18 cellular contexts compared by ENCODE assay signal in genomic region chr3:158101330-158102218, GRCh38. TPM values are rescaled to one million over a fixed set of nuclear protein-coding genes. Genes with fewer than 3 reads are reported as not detected.
A peak's percentile ranks its signal among the peaks of the same experiment; 100 is the strongest.
DNase-seq lines count a peak whose midpoint lies in the region; FAIRE-seq and TF ChIP-seq lines count a peak whose summit lies in the region.
"Had no signal": no experiment of that assay in that cellular context is flagged by ENCODE, and none has a peak within 500 bp of the region (broad histone marks: within the 10 kb centered on the region; RNA-seq: fewer than 3 reads in every experiment).

No MANE protein-coding gene starts in this region.

- TF ChIP-seq EP300 in H1 (IDR thresholded peaks at IDR 0.05; ENCODE audit: borderline replicate concordance in 1 of 2, low read depth in 2 of 2, low read length in 2 of 2) = no peak

- H3K4me3 ChIP-seq in HFF-Myc (replicated peaks; ENCODE audit: low read depth, low read length) (0 out of 2 replicates have a peak overlapping the region, but pooled peaks have one; percentile 2), H1 (ENCODE audit: extremely low read depth in 1 of 4, insufficient read depth in 2 of 4, low read depth in 3 of 4, low read length in 4 of 4) (no peak overlapping the region)

- no peak overlapping the region; a peak in 1 of 4 replicates for H3K4me2 ChIP-seq in H1 (ENCODE audit: insufficient read depth in 1 of 2, low read depth in 2 of 2, low read length in 2 of 2)
- H3K4me2 ChIP-seq: KMS-11 had no signal

- no peaks in the 10 kb centered on the region for H3K79me2 ChIP-seq in H1 (ENCODE audit: control insufficient read depth in 1 of 2, insufficient read depth in 2 of 2, low read length in 2 of 2)

- peak overlapping the region; percentile 31 for H3K4me3 Mint-ChIP-seq in neural crest cell
- no peak overlapping the region for H3K4me3 Mint-ChIP-seq in activated CD4-positive, alpha-beta memory T cell treated with anti-CD3 and anti-CD28 coated beads for 36 hours

- H2BK15ac ChIP-seq in H1 (ENCODE audit: low read length) = no peak overlapping the region

- peaks cover 2% of the 10 kb centered on the region for H3K36me3 Mint-ChIP-seq in neural crest cell (ENCODE audit: low read depth)
- peaks cover 5% of the 10 kb centered on the region for H3K36me3 Mint-ChIP-seq in activated CD4-positive, alpha-beta memory T cell treated with anti-CD3 and anti-CD28 coated beads for 36 hours

- no peak overlapping the region for H3K27ac ChIP-seq in H1 (ENCODE audit: low read depth, low read length)
- H3K27ac ChIP-seq: KMS-11 had no signal

- H3K9ac ChIP-seq in H1 (replicated peaks in 1 of 4; ENCODE audit: extremely low read depth in 1 of 4, low read depth in 3 of 4, low read length in 3 of 4) = no peak overlapping the region
- H3K9ac ChIP-seq: KMS-11 had no signal

- no peaks in the 10 kb centered on the region for H3K79me1 ChIP-seq in H1 (ENCODE audit: low read depth, low read length)

- no peak overlapping the region for H2BK5ac ChIP-seq in H1 (ENCODE audit: low read depth, low read length)

- no peak overlapping the region for H3K23ac ChIP-seq in H1 (ENCODE audit: insufficient read length)

- intact Hi-C loops in activated CD4-positive, alpha-beta memory T cell treated with anti-CD3 and anti-CD28 coated beads for 36 hours (cut with micrococcal nuclease) = loop anchor here (10.0 kb wide), 1 partner anchor 433 kb away; no protein-coding TSS in a partner anchor

- no peak overlapping the region for H3K56ac ChIP-seq in H1 (replicated peaks; ENCODE audit: insufficient read length, low read depth, low read length)

- TF ChIP-seq POLR2A in H1 (IDR thresholded peaks at IDR 0.05; ENCODE audit: control extremely low read depth in 1 of 2, low read depth in 2 of 2, low read length in 2 of 2) = no peak

- H4K91ac ChIP-seq in H1 (replicated peaks; ENCODE audit: insufficient read length, low read length) = no peak overlapping the region

- H3K14ac ChIP-seq in H1 (ENCODE audit: insufficient read length) = no peak overlapping the region

- H2AFZ ChIP-seq in H1 (ENCODE audit: low read length) = no peak overlapping the region

- H4K20me1 ChIP-seq in H1 (replicated peaks in 1 of 2; ENCODE audit: control insufficient read depth in 1 of 2, insufficient read depth in 2 of 2, low read length in 2 of 2) = peaks cover 2 to 13% of the 10 kb centered on the region in 2 experiments

- no peak overlapping the region for H4K5ac ChIP-seq in H1 (ENCODE audit: insufficient read length, low read depth, low read length)

- TF ChIP-seq RAD21 in H1 (IDR thresholded peaks at IDR 0.05 in 1 of 2, conservative IDR thresholded peaks at IDR 0.05 in 1 of 2; ENCODE audit: low read depth in 2 of 2, low read length in 2 of 2) = no peak

- DNase-seq in HFF-Myc (ENCODE audit: extremely low read depth, low read depth) = no peak
- peak; percentile 78 for DNase-seq in NCI-H2171 treated with DMSO at 0.1 percent for 48 hours (lab: John Stamatoyannopoulos, UW)
- no peak for DNase-seq in H1 (ENCODE audit: low read depth in 1 of 2, low spot score in 2 of 2)
- DNase-seq in neural crest cell (ENCODE audit: low read depth, low spot score) = no peak
- DNase-seq in activated effector memory CD4-positive, alpha-beta T cell treated with anti-CD3 and anti-CD28 coated beads, Interleukin-2, amount 50 U/mL, for 16 hours = no peak
- no peak for DNase-seq in activated CD4-positive, alpha-beta memory T cell treated with anti-CD3 and anti-CD28 coated beads for 36 hours
- DNase-seq in DMS153 treated with DMSO at 0.1 percent for 48 hours (lab: John Stamatoyannopoulos, UW; ENCODE audit: unreplicated experiment) = no peak
- DNase-seq: AML-193, DMS79 treated with DMSO at 0.1 percent for 48 hours, NCI-H1417 treated with DMSO at 0.1 percent for 48 hours, NCI-H1930, NCI-H774, PC-3, RPMI8226, SHP77 treated with DMSO at 0.1 percent for 48 hours had no signal

- H3K27me3 Mint-ChIP-seq in neural crest cell (ENCODE audit: low read depth) = peaks cover 100% of the 10 kb centered on the region
- peaks cover 79% of the 10 kb centered on the region for H3K27me3 Mint-ChIP-seq in activated CD4-positive, alpha-beta memory T cell treated with anti-CD3 and anti-CD28 coated beads for 36 hours

- no peak overlapping the region for H3K27ac Mint-ChIP-seq in neural crest cell (ENCODE audit: unreplicated experiment)
- no peak overlapping the region for H3K27ac Mint-ChIP-seq in activated CD4-positive, alpha-beta memory T cell treated with anti-CD3 and anti-CD28 coated beads for 36 hours

- H3K27me3 ChIP-seq in H1 (replicated peaks in 1 of 4; ENCODE audit: control insufficient read depth in 3 of 4, extremely low read depth in 1 of 4, insufficient read depth in 3 of 4, low read length in 3 of 4) = peaks cover 67 to 97% (median 86%) of the 10 kb centered on the region in 4 experiments

- peaks cover 32% of the 10 kb centered on the region; the same call in 1 of the 2 replicates for H3K23me2 ChIP-seq in H1 (ENCODE audit: low read depth, low read length)

- CTCF ChIA-PET in H1 (lab: Charles Lee; ENCODE audit: partially characterized antibody) = no interaction called here
- CTCF ChIA-PET in activated CD4-positive, alpha-beta memory T cell treated with anti-CD3 and anti-CD28 coated beads for 36 hours (lab: Charles Lee) = no interaction called here

- H2AK5ac ChIP-seq in H1 (ENCODE audit: low read depth, low read length) = no peak overlapping the region

- no peak overlapping the region; the same call in 1 of the 2 replicates for H2BK12ac ChIP-seq in H1 (ENCODE audit: low read depth, low read length)

- FAIRE-seq in H1 (lab: Jason Lieb, UNC) = no peak
- FAIRE-seq: HepG2 had no signal

- no peaks in the 10 kb centered on the region for H3K36me3 ChIP-seq in H1 (ENCODE audit: control insufficient read depth in 2 of 4, insufficient read depth in 4 of 4, low read length in 3 of 4)

- 32% methylated on average over 13 of the region's 13 CpGs; no CpG with 5 or more reads in 1 of the 2 experiments for WGBS in H1 (ENCODE audit: extremely low coverage in 1 of 2, insufficient coverage in 1 of 2, insufficient read length in 1 of 2, insufficient replicate concordance in 2 of 2, low coverage in 1 of 2, low lambda C conversion rate in 2 of 2, missing lambda C conversion rate in 1 of 2), 2 experiments

- H3K9me3 ChIP-seq in H1 (ENCODE audit: insufficient read depth in 2 of 2, low read depth in 1 of 2, low read length in 1 of 2) = no peaks in the 10 kb centered on the region

- H3K4ac ChIP-seq in H1 (replicated peaks; ENCODE audit: insufficient read length, low read depth, low read length) = no peak overlapping the region

- TF ChIP-seq CTCF in HFF-Myc (IDR thresholded peaks at IDR 0.05; ENCODE audit: low read depth, low read length, missing control alignments) = no peak
- TF ChIP-seq CTCF in H1 (IDR thresholded peaks at IDR 0.05; ENCODE audit: control extremely low read depth in 1 of 3, insufficient read depth in 1 of 3, low read depth in 1 of 3, low read length in 3 of 3) = no peak
- TF ChIP-seq CTCF in neural crest cell (conservative IDR thresholded peaks at IDR 0.05) = no peak

- POLR2A ChIA-PET in H1 (lab: Charles Lee; ENCODE audit: partially characterized antibody) = interaction anchor here (1.0 kb wide), 1 partner anchor 10 kb away, joined by 3 read pairs; no protein-coding TSS in a partner anchor
- POLR2A ChIA-PET in activated CD4-positive, alpha-beta memory T cell treated with anti-CD3 and anti-CD28 coated beads for 36 hours (lab: Charles Lee) = no interaction called here

- H3K18ac ChIP-seq in H1 (ENCODE audit: extremely low read depth, low read length) = no peak overlapping the region

- no peak overlapping the region for H2BK120ac ChIP-seq in H1 (replicated peaks; ENCODE audit: low read depth, low read length)

- H4K8ac ChIP-seq in H1 (ENCODE audit: extremely low read depth, insufficient read depth, low read length) = no peak overlapping the region

- peaks cover 40% of the 10 kb centered on the region for H3K4me1 Mint-ChIP-seq in neural crest cell
- H3K4me1 Mint-ChIP-seq in activated CD4-positive, alpha-beta memory T cell treated with anti-CD3 and anti-CD28 coated beads for 36 hours (ENCODE audit: low read depth) = peaks cover 40% of the 10 kb centered on the region

- H2BK20ac ChIP-seq in H1 (ENCODE audit: low read length) = no peak overlapping the region

- H3K9me3 Mint-ChIP-seq in neural crest cell = no peaks in the 10 kb centered on the region
- H3K9me3 Mint-ChIP-seq in activated CD4-positive, alpha-beta memory T cell treated with anti-CD3 and anti-CD28 coated beads for 36 hours = no peaks in the 10 kb centered on the region

- peaks cover 0 to 19% (median 10%) of the 10 kb centered on the region in 4 experiments; a peak in 6 of 7 replicates for H3K4me1 ChIP-seq in H1 (replicated peaks in 1 of 4; ENCODE audit: control insufficient read depth in 3 of 4, insufficient read depth in 4 of 4, low read length in 3 of 4)

RNA-seq across cellular contexts. Expression of gene SHOX2, which starts 4.6 kb away (rescaled TPM):
- total RNA-seq in H1 (2021; fragmentation: NEBNext Ultra II Directional; extraction: Animal tissue kit (Norgen Biotek cat#: 25700)) = 0.11 and 0.29 TPM in 2 replicates
- 0.03 TPM in 2 replicates for polyA plus RNA-seq in H1 (2011; rRNA removed)
- 0.04 TPM for polyA plus RNA-seq in H1 (2011; cell fraction: cytosol; rRNA removed)
- 0.10 TPM for polyA plus RNA-seq in H1 (2011; cell fraction: nucleus; rRNA removed)
- polyA plus RNA-seq in H1 (2012, experiment 1 of 2) = 0.04 to 0.12 TPM (median 0.08 TPM) in 3 of 4 replicates, not detected in the other
- polyA plus RNA-seq in H1 (2012, experiment 2 of 2) = not detected
- 0.18 TPM for polyA plus RNA-seq in H1 (2013, experiment 1 of 2)
- 0.06 TPM for polyA plus RNA-seq in H1 (2013, experiment 2 of 2)
- 0.10 TPM in 1 of 2 replicates, not detected in the other for polyA minus RNA-seq in H1 (2011; rRNA and poly(A)+ RNA removed)
- not detected for polyA minus RNA-seq in H1 (2011; cell fraction: cytosol; rRNA and poly(A)+ RNA removed)
- polyA minus RNA-seq in H1 (2011; cell fraction: nucleus; rRNA and poly(A)+ RNA removed) = not detected
- 2.4 and 2.5 TPM in 2 replicates for total RNA-seq in neural crest cell
- not detected for total RNA-seq in activated CD4-positive, alpha-beta memory T cell treated with anti-CD3 and anti-CD28 coated beads for 36 hours
- polyA plus RNA-seq: CD14-positive monocyte, HepG2 had no signal

RNA-seq across cellular contexts. Expression of gene RSRC1, which starts 8.3 kb away (rescaled TPM):
- 27.9 and 29.5 TPM in 2 replicates for total RNA-seq in H1 (2021; fragmentation: NEBNext Ultra II Directional; extraction: Animal tissue kit (Norgen Biotek cat#: 25700))
- 1.6 and 2.0 TPM in 2 replicates for polyA plus RNA-seq in H1 (2011; rRNA removed)
- polyA plus RNA-seq in H1 (2011; cell fraction: cytosol; rRNA removed) = 5.4 TPM
- polyA plus RNA-seq in H1 (2011; cell fraction: nucleus; rRNA removed) = 4.0 TPM
- polyA plus RNA-seq in H1 (2012, experiment 1 of 2) = 18.4 to 20.9 TPM (median 19.2 TPM) in 4 replicates
- 1.1 TPM for polyA plus RNA-seq in H1 (2012, experiment 2 of 2)
- 23.7 TPM for polyA plus RNA-seq in H1 (2013, experiment 1 of 2)
- 22.1 TPM for polyA plus RNA-seq in H1 (2013, experiment 2 of 2)
- polyA minus RNA-seq in H1 (2011; rRNA and poly(A)+ RNA removed) = 8.3 and 15.4 TPM in 2 replicates
- polyA minus RNA-seq in H1 (2011; cell fraction: cytosol; rRNA and poly(A)+ RNA removed) = 10.4 TPM
- 28.0 TPM for polyA minus RNA-seq in H1 (2011; cell fraction: nucleus; rRNA and poly(A)+ RNA removed)
- 36.9 and 40.6 TPM in 2 replicates for total RNA-seq in neural crest cell
- total RNA-seq in activated CD4-positive, alpha-beta memory T cell treated with anti-CD3 and anti-CD28 coated beads for 36 hours = 10 to 100 TPM; 39.4 to 43.8 TPM
